ENCODE assay signal across 8 cellular contexts in genomic region chr1:23421752-23422312, GRCh38. TPM values are rescaled to one million over a fixed set of nuclear protein-coding genes. Genes with fewer than 3 reads are reported as not detected.
A peak's percentile ranks its signal among the peaks of the same experiment; 100 is the strongest.
DNase-seq lines count a peak whose midpoint lies in the region; ATAC-seq and TF ChIP-seq lines count a peak whose summit lies in the region.

No MANE protein-coding gene starts in this region.

- no peak for ATAC-seq in GM19452 (IDR thresholded peaks at IDR 0.05; ENCODE audit: unreplicated experiment)
- no peak for ATAC-seq in effector memory CD8-positive, alpha-beta T cell (replicated peaks)

- peak in 4 of 6 experiments; percentile 12 to 42 (median 16) for TF ChIP-seq CTCF in Peyer's patch (IDR thresholded peaks at IDR 0.05)
- TF ChIP-seq CTCF in esophagus squamous epithelium (IDR thresholded peaks at IDR 0.05): peak in 2 of 6 experiments; percentile 38 to 42
- peak; percentile 12 for TF ChIP-seq CTCF in osteocyte (IDR thresholded peaks at IDR 0.05)

- TF ChIP-seq POLR2A in Peyer's patch (IDR thresholded peaks at IDR 0.05): no peak
- TF ChIP-seq POLR2A in esophagus squamous epithelium (IDR thresholded peaks at IDR 0.05): no peak

- H3K27me3 Mint-ChIP-seq in osteocyte (ENCODE audit: unreplicated experiment): no peaks in the 10 kb centered on the region
- peaks cover 26 to 51% of the 10 kb centered on the region in 2 donors for H3K27me3 Mint-ChIP-seq in effector memory CD8-positive, alpha-beta T cell

- no peak overlapping the region for H3K4me3 ChIP-seq in BLaER1 treated with 17β-estradiol and CSF1 and Interleukin-3, amounts not matched to agents 10 nM and 100 nM
- H3K4me3 ChIP-seq in Peyer's patch (no peak overlapping the region), esophagus squamous epithelium (peak overlapping the region in 1 of 4 donors; percentile 74)

- peaks cover 8% of the 10 kb centered on the region for H3K36me3 Mint-ChIP-seq in osteocyte (ENCODE audit: unreplicated experiment)
- H3K36me3 Mint-ChIP-seq in effector memory CD8-positive, alpha-beta T cell (ENCODE audit: insufficient read depth): peaks cover 3% of the 10 kb centered on the region

- no peak overlapping the region for H3K9ac ChIP-seq in BLaER1 treated with 17β-estradiol and CSF1 and Interleukin-3, amounts not matched to agents 10 nM and 100 nM

- peaks cover 24% of the 10 kb centered on the region for H3K4me1 Mint-ChIP-seq in osteocyte (ENCODE audit: unreplicated experiment)
- H3K4me1 Mint-ChIP-seq in effector memory CD8-positive, alpha-beta T cell (ENCODE audit: low read depth in 2 of 2): peaks cover 20 to 29% of the 10 kb centered on the region in 2 donors

- H3K27ac ChIP-seq in BLaER1 treated with 17β-estradiol and CSF1 and Interleukin-3, amounts not matched to agents 10 nM and 100 nM: no peak overlapping the region
- H3K27ac ChIP-seq in Peyer's patch (peak overlapping the region; percentile 58 to 83 (median 80)), esophagus squamous epithelium (peak overlapping the region; percentile 75 to 88 (median 80))

- H3K9me3 ChIP-seq in BLaER1 treated with 17β-estradiol and CSF1 and Interleukin-3, amounts not matched to agents 10 nM and 100 nM (replicated peaks in 1 of 11): no peaks in the 10 kb centered on the region
- H3K9me3 ChIP-seq in Peyer's patch: no peaks in the 10 kb centered on the region
- H3K9me3 ChIP-seq in esophagus squamous epithelium: no peaks in the 10 kb centered on the region

- no peak overlapping the region for H3K4me3 Mint-ChIP-seq in osteocyte (ENCODE audit: unreplicated experiment)
- H3K4me3 Mint-ChIP-seq in effector memory CD8-positive, alpha-beta T cell: peak overlapping the region in 1 of 2 donors; percentile 37

- H3K4me2 ChIP-seq in BLaER1 treated with 17β-estradiol and CSF1 and Interleukin-3, amounts not matched to agents 10 nM and 100 nM: peak overlapping the region in 8 of 11 experiments; percentile 3 to 86 (median 65); a peak in 14 of 22 replicates

- H3K27ac Mint-ChIP-seq in osteocyte (ENCODE audit: unreplicated experiment): peak overlapping the region; percentile 12
- H3K27ac Mint-ChIP-seq in effector memory CD8-positive, alpha-beta T cell: peak overlapping the region in 1 of 2 donors; percentile 6

- intact Hi-C loops in esophagus squamous epithelium (cut with DNase I): no loop called here

- 50 to 61% methylated on average over 8 of the region's 8 CpGs for WGBS in esophagus squamous epithelium, 2 donors

- H3K9me3 Mint-ChIP-seq in osteocyte (ENCODE audit: unreplicated experiment): no peaks in the 10 kb centered on the region
- H3K9me3 Mint-ChIP-seq in effector memory CD8-positive, alpha-beta T cell: no peaks in the 10 kb centered on the region

- DNase-seq in Peyer's patch (no peak), esophagus squamous epithelium (lab: John Stamatoyannopoulos, UW) (no peak), osteocyte (ENCODE audit: extremely low spot score, unreplicated experiment) (no peak), Kasumi-1 (lab: John Stamatoyannopoulos, UW) (no peak), NCI-H446 (lab: John Stamatoyannopoulos, UW) (no peak)
- no peak for DNase-seq in effector memory CD8-positive, alpha-beta T cell

- H3K36me3 ChIP-seq in BLaER1 treated with 17β-estradiol and CSF1 and Interleukin-3, amounts not matched to agents 10 nM and 100 nM: no peaks in the 10 kb centered on the region
- peaks cover 0 to 3% (median 0%) of the 10 kb centered on the region in 3 donors for H3K36me3 ChIP-seq in Peyer's patch
- H3K36me3 ChIP-seq in esophagus squamous epithelium: peaks cover 0 to 16% (median 0%) of the 10 kb centered on the region in 3 donors

- peaks cover 36 to 53% (median 51%) of the 10 kb centered on the region in 11 experiments for H3K27me3 ChIP-seq in BLaER1 treated with 17β-estradiol and CSF1 and Interleukin-3, amounts not matched to agents 10 nM and 100 nM
- H3K27me3 ChIP-seq in Peyer's patch (no peaks in the 10 kb centered on the region), esophagus squamous epithelium (peaks cover 0 to 9% (median 0%) of the 10 kb centered on the region in 4 donors)

- H4K20me1 ChIP-seq in BLaER1 treated with 17β-estradiol and CSF1 and Interleukin-3, amounts not matched to agents 10 nM and 100 nM: peaks cover 0 to 19% (median 0%) of the 10 kb centered on the region in 11 experiments; a peak in 9 of 22 replicates

- peaks cover 21 to 36% (median 28%) of the 10 kb centered on the region in 10 experiments for H3K4me1 ChIP-seq in BLaER1 treated with 17β-estradiol and CSF1 and Interleukin-3, amounts not matched to agents 10 nM and 100 nM
- H3K4me1 ChIP-seq in Peyer's patch (peaks cover 0 to 41% (median 8%) of the 10 kb centered on the region in 4 donors), esophagus squamous epithelium (peaks cover 23 to 48% (median 35%) of the 10 kb centered on the region in 3 donors)

RNA-seq across cellular contexts. Expression of gene TCEA3, which starts 2.7 kb away (rescaled TPM):
- total RNA-seq in Peyer's patch: 100 to 1,000 TPM in 2 of 4 donors, 10 to 100 TPM in 2; 64.6 to 125 (median 104) TPM
- 10 to 100 TPM in 3 of 4 donors, 1 to 10 TPM in 1; 9.1 to 30.7 (median 25.1) TPM for total RNA-seq in esophagus squamous epithelium
- 4.0 and 4.6 TPM in 2 replicates for total RNA-seq in osteocyte

RNA-seq across cellular contexts. Expression of gene ZNF436, which starts 52.2 kb away (rescaled TPM):
- total RNA-seq in Peyer's patch: 10 to 100 TPM; 11.2 to 13.3 (median 12.0) TPM
- total RNA-seq in esophagus squamous epithelium: 10 to 100 TPM; 14.9 to 33.6 (median 24.8) TPM
- total RNA-seq in osteocyte: 17.4 and 18.4 TPM in 2 replicates

Comparison
In these comparisons a context has a peak if more than half of its experiments do, and no peak if none do; other contexts are left out.
1. H3K27ac ChIP-seq: peak in Peyer's patch (4 of 4) and esophagus squamous epithelium (4 of 4); none in BLaER1 treated with 17β-estradiol and CSF1 and Interleukin-3, amounts not matched to agents 10 nM and 100 nM (0 of 11).